8 cellular contexts compared by ENCODE assay signal in the genomic region with DNA sequence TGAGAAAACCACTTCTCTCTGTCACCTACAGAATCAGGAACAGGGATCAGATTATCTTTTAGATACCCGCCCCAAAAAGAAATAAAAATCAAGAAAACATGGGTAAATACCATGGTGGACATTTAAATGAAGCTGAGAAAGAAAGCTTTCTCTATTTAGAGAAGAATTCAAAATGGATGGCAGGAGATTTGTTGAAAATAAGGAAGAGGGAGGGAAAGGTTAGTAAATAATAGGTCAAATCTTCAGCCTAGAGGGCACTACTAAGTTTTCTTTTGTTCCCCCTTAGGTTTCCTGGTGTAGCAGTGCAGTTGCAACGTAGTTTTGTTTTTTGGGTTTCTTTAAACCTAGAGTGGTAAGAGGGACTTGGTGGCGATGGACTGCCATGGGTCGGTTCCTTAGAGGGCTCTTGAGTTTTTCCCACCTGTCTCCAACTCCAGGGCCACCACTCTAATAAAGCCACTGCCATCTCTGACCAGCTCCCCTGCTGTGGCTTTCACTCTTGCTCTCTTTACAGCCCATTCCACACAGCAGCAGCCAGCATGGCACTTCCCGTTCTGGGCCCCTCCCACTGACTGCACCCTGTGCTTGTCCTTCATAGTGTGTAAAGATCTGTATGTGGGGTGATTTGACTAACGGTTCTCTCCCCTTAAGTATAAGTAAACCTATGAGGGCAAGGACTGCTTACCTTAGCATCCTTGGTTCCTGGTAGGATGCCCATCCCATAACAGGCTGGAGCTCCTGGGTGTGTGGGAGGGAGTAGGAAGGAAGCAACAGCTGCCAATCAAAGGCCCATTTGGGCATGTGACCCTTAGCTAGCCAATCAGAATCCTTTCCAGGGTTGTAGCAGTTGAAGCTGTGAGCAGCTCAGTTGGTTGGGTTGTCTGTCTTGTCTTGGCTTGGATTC.
DNase-seq lines count a peak whose midpoint lies in the region; ATAC-seq and TF ChIP-seq lines count a peak whose summit lies in the region.

No MANE protein-coding gene starts in this region.

- ATAC-seq in GM19372 (IDR thresholded peaks at IDR 0.05; ENCODE audit: low read depth, unreplicated experiment) (peak; percentile 66), HG03135 (IDR thresholded peaks at IDR 0.05; ENCODE audit: unreplicated experiment) (peak; percentile 74)

- POLR2A ChIA-PET in RWPE1 (lab: Yijun Ruan, JAX; ENCODE audit: low non-redundant PET): no interaction called here

- peak overlapping the region; percentile 98 for H3K27ac Mint-ChIP-seq in dendritic cell treated with granulocyte-macrophage colony-stimulating factor and Interleukin-4, amounts not matched to agents 40 ng/mL and 50 ng/mL, for 4 days

- H3K36me3 Mint-ChIP-seq in dendritic cell treated with granulocyte-macrophage colony-stimulating factor and Interleukin-4, amounts not matched to agents 40 ng/mL and 50 ng/mL, for 4 days (ENCODE audit: low read depth): no peaks in the 10 kb centered on the region

- no peaks in the 10 kb centered on the region for H3K27me3 Mint-ChIP-seq in dendritic cell treated with granulocyte-macrophage colony-stimulating factor and Interleukin-4, amounts not matched to agents 40 ng/mL and 50 ng/mL, for 4 days

- H3K9me3 Mint-ChIP-seq in dendritic cell treated with granulocyte-macrophage colony-stimulating factor and Interleukin-4, amounts not matched to agents 40 ng/mL and 50 ng/mL, for 4 days: no peaks in the 10 kb centered on the region

- peak overlapping the region; percentile 74 for H3K4me3 Mint-ChIP-seq in dendritic cell treated with granulocyte-macrophage colony-stimulating factor and Interleukin-4, amounts not matched to agents 40 ng/mL and 50 ng/mL, for 4 days

- peaks cover 42% of the 10 kb centered on the region for H3K4me1 Mint-ChIP-seq in dendritic cell treated with granulocyte-macrophage colony-stimulating factor and Interleukin-4, amounts not matched to agents 40 ng/mL and 50 ng/mL, for 4 days (ENCODE audit: low read depth)

- CTCF ChIA-PET in RWPE1 (lab: Yijun Ruan, JAX): interaction anchor here (0.7 to 0.8 kb wide), 2 partner anchors 9 to 152 kb away, joined by 3 to 4 read pairs; a partner anchor contains a TSS

- TF ChIP-seq CTCF in RWPE1 (conservative IDR thresholded peaks at IDR 0.05; ENCODE audit: low read depth): no peak

- intact Hi-C loops in dendritic cell treated with granulocyte-macrophage colony-stimulating factor and Interleukin-4, amounts not matched to agents 40 ng/mL and 50 ng/mL, for 4 days (cut with micrococcal nuclease): loop anchor here (2.0 to 10.0 kb wide), 2 partner anchors 152 to 650 kb away; a partner anchor contains a TSS

- DNase-seq in EH (ENCODE audit: low read depth) (peak; percentile 16), RWPE1 (ENCODE audit: low spot score) (peak; percentile 48), putamen (ENCODE audit: low spot score) (peak; percentile 45), SHP77 treated with DMSO at 0.1 percent for 48 hours (lab: John Stamatoyannopoulos, UW) (no peak), cortex of kidney (lab: John Stamatoyannopoulos, UW) (no peak)

- H3K27ac ChIP-seq in RWPE1: no peak overlapping the region

Comparison
In these comparisons a context has a peak if more than half of its experiments do, and no peak if none do; other contexts are left out.
1. DNase-seq: peak in EH (single experiment), RWPE1 (single experiment) and putamen (single experiment); none in SHP77 treated with DMSO at 0.1 percent for 48 hours (single experiment) and cortex of kidney (single experiment).